In the genomic region with DNA sequence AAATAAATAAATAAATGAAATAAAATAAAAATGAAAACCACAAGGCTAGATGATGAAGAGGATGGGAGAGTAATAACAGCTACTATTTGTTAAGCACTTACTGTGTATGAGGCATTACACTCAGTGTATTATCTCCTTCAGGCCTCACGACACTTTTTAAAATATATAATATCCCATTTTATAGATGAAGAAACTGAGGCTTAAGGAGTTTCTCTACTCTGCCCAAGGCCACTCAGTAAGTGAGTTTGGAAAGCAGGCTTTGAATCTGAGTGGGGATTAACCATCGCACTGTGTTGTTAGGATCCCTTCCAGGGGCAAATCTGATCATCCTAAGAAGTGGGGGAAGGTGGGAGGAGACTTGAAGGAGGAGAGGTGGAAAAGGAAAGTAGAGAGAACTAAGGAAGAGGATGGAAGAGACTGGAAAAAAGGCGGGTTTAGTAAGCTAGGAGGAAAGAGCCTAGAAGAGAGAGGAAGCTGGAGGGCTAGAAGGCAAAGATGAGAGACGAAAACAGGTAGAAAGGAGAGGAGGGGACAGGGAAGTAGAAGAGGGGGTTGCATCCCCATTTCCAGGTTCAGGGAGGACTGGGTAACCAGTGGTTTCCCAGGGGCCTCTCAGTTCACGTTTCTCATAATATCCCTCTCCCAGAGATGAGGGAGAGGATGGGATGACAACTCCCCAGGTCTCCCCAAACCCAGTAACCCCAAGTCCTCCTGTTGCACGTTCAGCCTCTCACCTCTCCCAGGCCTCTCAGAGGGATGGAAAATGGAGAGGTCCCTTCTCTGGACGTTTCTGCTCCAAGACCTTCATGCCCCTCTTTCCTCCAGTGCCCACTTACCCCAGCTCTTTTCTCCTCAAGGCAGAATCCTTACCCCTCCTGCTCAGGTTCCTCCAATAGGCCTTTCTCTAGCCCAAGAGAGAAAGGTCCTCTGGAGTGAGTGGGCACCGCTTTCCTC, we compare ENCODE assay signal across 9 cellular contexts. TPM values are rescaled to one million over a fixed set of nuclear protein-coding genes. Genes with fewer than 3 reads are reported as not detected.
DNase-seq lines count a peak whose midpoint lies in the region; ATAC-seq and TF ChIP-seq lines count a peak whose summit lies in the region.
"Had no signal": no experiment of that assay in that cellular context is flagged by ENCODE, and none has a peak within 500 bp of the region (broad histone marks: within the 10 kb centered on the region; RNA-seq: fewer than 3 reads in every experiment).

No MANE protein-coding gene starts in this region.

- H3K27me3 Mint-ChIP-seq in MCF 10A (ENCODE audit: insufficient read depth, unreplicated experiment), result no peaks in the 10 kb centered on the region
- H3K27me3 Mint-ChIP-seq in mesothelial cell of epicardium (ENCODE audit: low read depth), result no peaks in the 10 kb centered on the region

- H3K27ac Mint-ChIP-seq in MCF 10A (ENCODE audit: low read depth, unreplicated experiment), result peak overlapping the region; percentile 89
- H3K27ac Mint-ChIP-seq in mesothelial cell of epicardium, result peak overlapping the region; percentile 97

- H3K27me3 ChIP-seq in cardiac muscle cell, result no peaks in the 10 kb centered on the region

- H3K9me3 ChIP-seq in cardiac muscle cell (ENCODE audit: low read depth), result no peaks in the 10 kb centered on the region

- CTCF ChIA-PET in MCF 10A (lab: Yijun Ruan, JAX), result interaction anchor here (3.0 to 7.3 kb wide), 3 partner anchors 14 to 47 kb away, joined by 26 to 147 read pairs (median 66); partner anchors contain the start of genes NAB2 and NEMP1

- intact Hi-C loops in Right ventricle myocardium inferior (cut with DNase I) (loop anchor here (5.0 kb wide), 2 partner anchors 102 to 352 kb away; partner anchors contain the start of gene ZBTB39), MCF 10A (cut with micrococcal nuclease) (no loop called here)

- no peaks in the 10 kb centered on the region for H3K36me3 ChIP-seq in cardiac muscle cell
- peaks cover 2% of the 10 kb centered on the region for H3K36me3 ChIP-seq in urinary bladder (ENCODE audit: insufficient read depth)

- H3K4me1 ChIP-seq in cardiac muscle cell (ENCODE audit: low read depth), result peaks cover 15% of the 10 kb centered on the region
- no peaks in the 10 kb centered on the region for H3K4me1 ChIP-seq in urinary bladder (ENCODE audit: insufficient read depth)

- peak overlapping the region; percentile 88 for H3K27ac ChIP-seq in cardiac muscle cell
- H3K27ac ChIP-seq in urinary bladder (ENCODE audit: low read depth), result peak overlapping the region; percentile 99

- ATAC-seq in Right ventricle myocardium inferior (no peak), HG03378 (IDR thresholded peaks at IDR 0.05; ENCODE audit: unreplicated experiment) (no peak)

- DNase-seq in cardiac muscle cell (ENCODE audit: low read depth in 1 of 2, low spot score in 1 of 2) (no peak), Right ventricle myocardium inferior (ENCODE audit: missing footprints) (no peak), MCF 10A (ENCODE audit: unreplicated experiment) (no peak), mesothelial cell of epicardium (ENCODE audit: low spot score in 2 of 2, unreplicated experiment in 2 of 2) (no peak), midbrain (lab: John Stamatoyannopoulos, UW) (no peak), CD1c-positive myeloid dendritic cell (ENCODE audit: extremely low spot score) (no peak)

- H3K4me3 Mint-ChIP-seq in MCF 10A (ENCODE audit: unreplicated experiment), result peak overlapping the region; percentile 80
- H3K4me3 Mint-ChIP-seq in mesothelial cell of epicardium, result peak overlapping the region; percentile 81

- H3K36me3 Mint-ChIP-seq in MCF 10A (ENCODE audit: insufficient read depth, unreplicated experiment), result peaks cover 37% of the 10 kb centered on the region
- H3K36me3 Mint-ChIP-seq in mesothelial cell of epicardium, result peaks cover 23% of the 10 kb centered on the region

- peak overlapping the region; percentile 31 for H3K4me3 ChIP-seq in cardiac muscle cell
- H3K4me3 ChIP-seq in urinary bladder (ENCODE audit: low read depth, low read length), result peak overlapping the region; percentile 59

- TF ChIP-seq CTCF in cardiac muscle cell (IDR thresholded peaks at IDR 0.05; ENCODE audit: low read depth, low read length), result no peak
- TF ChIP-seq CTCF in MCF 10A (IDR thresholded peaks at IDR 0.05; ENCODE audit: unreplicated experiment), result no peak
- TF ChIP-seq CTCF in mesothelial cell of epicardium (IDR thresholded peaks at IDR 0.05; ENCODE audit: unreplicated experiment), result no peak

- WGBS in urinary bladder, result 55% methylated on average over 8 of the region's 8 CpGs

- no TSS peak for BruUV-seq in MCF 10A (replicated peaks; lab: Mats Ljungman, UMichigan)

- POLR2A ChIA-PET in MCF 10A (lab: Yijun Ruan, JAX), result interaction anchor here (0.6 to 10.2 kb wide), 6 partner anchors 15 to 384 kb away, joined by 4 to 610 read pairs (median 90); partner anchors contain the start of genes NAB2, NACA and NEMP1

- H3K4me1 Mint-ChIP-seq in MCF 10A (ENCODE audit: insufficient read depth, unreplicated experiment) (peaks cover 35% of the 10 kb centered on the region), mesothelial cell of epicardium (peaks cover 40% of the 10 kb centered on the region)

- H3K9me3 Mint-ChIP-seq in MCF 10A (ENCODE audit: unreplicated experiment), result no peaks in the 10 kb centered on the region
- no peaks in the 10 kb centered on the region for H3K9me3 Mint-ChIP-seq in mesothelial cell of epicardium

RNA-seq across cellular contexts. Expression of gene STAT6, which starts 1.7 kb away (rescaled TPM):
- total RNA-seq in cardiac muscle cell (34.6 and 53.0 TPM in 2 replicates), Right ventricle myocardium inferior (58.3 TPM), MCF 10A (2022) (99.7 and 122 TPM in 2 replicates), mesothelial cell of epicardium (151 to 167 TPM (median 160 TPM) in 3 replicates), urinary bladder (60.5 TPM)
- polyA plus RNA-seq in cardiac muscle cell (37.2 and 45.9 TPM in 2 replicates), urinary bladder (172 TPM)

RNA-seq across cellular contexts. Expression of gene LRP1, which starts 18.8 kb away (rescaled TPM):
- total RNA-seq in cardiac muscle cell, result 37.1 and 77.5 TPM in 2 replicates
- 28.3 and 28.5 TPM in 2 replicates for polyA plus RNA-seq in cardiac muscle cell
- total RNA-seq in Right ventricle myocardium inferior, result 143 TPM
- total RNA-seq in MCF 10A (2022), result 18.9 and 25.3 TPM in 2 replicates
- 229 to 253 TPM (median 243 TPM) in 3 replicates for total RNA-seq in mesothelial cell of epicardium
- 146 TPM for total RNA-seq in urinary bladder
- 141 TPM for polyA plus RNA-seq in urinary bladder

RNA-seq across cellular contexts. Expression of gene NAB2, which starts 20.6 kb away (rescaled TPM):
- 30.8 and 35.0 TPM in 2 replicates for total RNA-seq in cardiac muscle cell
- 11.9 and 14.7 TPM in 2 replicates for polyA plus RNA-seq in cardiac muscle cell
- 9.8 TPM for total RNA-seq in Right ventricle myocardium inferior
- 25.8 and 30.6 TPM in 2 replicates for total RNA-seq in MCF 10A (2022)
- total RNA-seq in mesothelial cell of epicardium, result 52.7 to 53.7 TPM (median 52.9 TPM) in 3 replicates
- 25.6 TPM for total RNA-seq in urinary bladder
- polyA plus RNA-seq in urinary bladder, result 39.1 TPM

RNA-seq across cellular contexts. Expression of gene NEMP1, which starts 30.9 kb away (rescaled TPM):
- total RNA-seq in cardiac muscle cell (4.4 and 8.8 TPM in 2 replicates), Right ventricle myocardium inferior (3.3 TPM), MCF 10A (2022) (17.5 and 22.5 TPM in 2 replicates), mesothelial cell of epicardium (19.7 to 23.2 TPM (median 21.8 TPM) in 3 replicates), urinary bladder (18.0 TPM)
- polyA plus RNA-seq in cardiac muscle cell (5.8 and 6.6 TPM in 2 replicates), urinary bladder (8.5 TPM)

RNA-seq across cellular contexts. Expression of gene LRP1-AS, which starts 37.9 kb away (rescaled TPM):
- total RNA-seq in cardiac muscle cell, result not detected in 2 replicates
- polyA plus RNA-seq in cardiac muscle cell, result not detected in 2 replicates
- not detected for total RNA-seq in Right ventricle myocardium inferior
- not detected in 2 replicates for total RNA-seq in MCF 10A (2022)
- total RNA-seq in mesothelial cell of epicardium, result not detected in 3 replicates
- total RNA-seq in urinary bladder, result not detected
- polyA plus RNA-seq in urinary bladder, result not detected
- total RNA-seq: HT-29 had no signal
